12 cellular contexts compared by ENCODE assay signal in the genomic region with DNA sequence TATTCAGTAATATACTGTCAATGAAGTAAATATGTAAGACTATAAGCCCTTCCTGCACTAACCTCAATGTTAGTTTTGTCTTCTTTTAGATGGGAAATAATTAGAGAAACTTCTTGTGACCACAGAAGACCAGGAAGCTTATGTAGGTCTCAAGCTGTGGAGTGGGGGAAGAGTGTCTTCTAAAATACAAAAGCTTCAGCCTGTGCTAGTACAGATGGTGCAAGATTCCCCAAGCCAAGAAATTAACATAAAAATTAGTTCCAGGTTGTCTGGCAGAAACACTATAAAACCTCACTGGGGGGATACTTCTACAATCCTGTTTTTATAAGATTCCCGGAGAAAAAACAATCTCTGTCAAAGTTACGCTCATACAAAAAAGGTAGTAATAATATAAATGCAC.
DNase-seq lines count a peak whose midpoint lies in the region; ATAC-seq, FAIRE-seq and TF ChIP-seq lines count a peak whose summit lies in the region.
"Had no signal": no experiment of that assay in that cellular context is flagged by ENCODE, and none has a peak within 500 bp of the region (broad histone marks: within the 10 kb centered on the region; RNA-seq: fewer than 3 reads in every experiment).

No MANE protein-coding gene starts in this region.

- no peak for FAIRE-seq in kidney (lab: Jason Lieb, UNC)
- FAIRE-seq: K562 had no signal

- DNase-seq in CD4-positive, CD25-positive, alpha-beta regulatory T cell: no peak
- DNase-seq in HL-60 (ENCODE audit: low read depth in 1 of 2, low spot score in 1 of 2): peak in 1 of 2 experiments; percentile 48
- DNase-seq in astrocyte of the cerebellum (ENCODE audit: low read depth): peak; percentile 64
- no peak for DNase-seq in natural killer cell treated with Interleukin-12 subunit alpha and Interleukin-12 subunit beta and Interleukin-15 and Interleukin-18, amount 100 ng/mL, for 72 hours (ENCODE audit: low spot score)
- DNase-seq in kidney: no peak
- no peak for DNase-seq in foreskin keratinocyte
- DNase-seq in EL: no peak
- DNase-seq: mammary epithelial cell, RPMI8226 had no signal

- intact Hi-C loops in kidney (cut with DNase I): no loop called here

- H3K4me3 Mint-ChIP-seq in CD4-positive, CD25-positive, alpha-beta regulatory T cell: peak overlapping the region in 1 of 4 donors; percentile 38
- peak overlapping the region; percentile 28 for H3K4me3 Mint-ChIP-seq in natural killer cell treated with Interleukin-12 subunit alpha and Interleukin-12 subunit beta and Interleukin-15 and Interleukin-18, amount 100 ng/mL, for 72 hours

- H3K36me3 Mint-ChIP-seq in CD4-positive, CD25-positive, alpha-beta regulatory T cell: peaks cover 24% of the 10 kb centered on the region
- peaks cover 24% of the 10 kb centered on the region for H3K36me3 Mint-ChIP-seq in natural killer cell treated with Interleukin-12 subunit alpha and Interleukin-12 subunit beta and Interleukin-15 and Interleukin-18, amount 100 ng/mL, for 72 hours

- no peak overlapping the region for H3K4me3 ChIP-seq in CD4-positive, CD25-positive, alpha-beta regulatory T cell (ENCODE audit: low read depth, low read length)
- no peak overlapping the region for H3K4me3 ChIP-seq in HL-60 (replicated peaks; ENCODE audit: insufficient read depth, low read length)
- no peak overlapping the region for H3K4me3 ChIP-seq in astrocyte of the cerebellum (ENCODE audit: low read depth, low read length)
- H3K4me3 ChIP-seq in kidney (ENCODE audit: low read length in 2 of 2): no peak overlapping the region
- H3K4me3 ChIP-seq: K562 had no signal

- no peak for ATAC-seq in CD4-positive, CD25-positive, alpha-beta regulatory T cell (ENCODE audit: low read depth in 2 of 2)
- ATAC-seq in natural killer cell treated with Interleukin-12 subunit alpha and Interleukin-12 subunit beta and Interleukin-15 and Interleukin-18, amount 100 ng/mL, for 72 hours: no peak
- ATAC-seq in foreskin keratinocyte (no peak), HG02571 (IDR thresholded peaks at IDR 0.05; ENCODE audit: unreplicated experiment) (no peak)
- ATAC-seq: K562 had no signal

- H3K27ac ChIP-seq in CD4-positive, CD25-positive, alpha-beta regulatory T cell (ENCODE audit: insufficient read depth, low read length, poor library complexity, severe bottlenecking): peak overlapping the region; percentile 23
- H3K27ac ChIP-seq in HL-60 (replicated peaks) (peak overlapping the region; percentile 45), kidney (ENCODE audit: low read depth in 2 of 2, low read length in 2 of 2) (no peak overlapping the region), foreskin keratinocyte (no peak overlapping the region)
- H3K27ac ChIP-seq: VCaP had no signal

- no peaks in the 10 kb centered on the region for H3K27me3 ChIP-seq in CD4-positive, CD25-positive, alpha-beta regulatory T cell (ENCODE audit: control insufficient read depth, insufficient read depth, low read length)
- no peaks in the 10 kb centered on the region for H3K27me3 ChIP-seq in HL-60 (ENCODE audit: insufficient read depth, poor library complexity, severe bottlenecking)
- H3K27me3 ChIP-seq in foreskin keratinocyte: no peaks in the 10 kb centered on the region

- peaks cover 35% of the 10 kb centered on the region for H3K4me1 ChIP-seq in CD4-positive, CD25-positive, alpha-beta regulatory T cell (ENCODE audit: control insufficient read depth, insufficient read depth, low read length, poor library complexity, severe bottlenecking)
- no peaks in the 10 kb centered on the region for H3K4me1 ChIP-seq in kidney (ENCODE audit: control insufficient read depth in 1 of 2, insufficient read depth in 1 of 2, low read depth in 1 of 2, low read length in 2 of 2)
- H3K4me1 ChIP-seq in foreskin keratinocyte: no peaks in the 10 kb centered on the region

- TF ChIP-seq CTCF in HL-60 (IDR thresholded peaks at IDR 0.05; ENCODE audit: insufficient read depth, low read length) (no peak), astrocyte of the cerebellum (IDR thresholded peaks at IDR 0.05; ENCODE audit: low read depth, low read length, missing control alignments) (no peak), kidney (IDR thresholded peaks at IDR 0.05; ENCODE audit: borderline replicate concordance, extremely low read depth, insufficient read depth) (no peak), foreskin keratinocyte (conservative IDR thresholded peaks at IDR 0.05) (no peak)

- in situ Hi-C loops in astrocyte of the cerebellum (cut with HindIII; ENCODE audit: low sequenced_read_pairs): no loop called here

- H3K36me3 ChIP-seq in CD4-positive, CD25-positive, alpha-beta regulatory T cell (ENCODE audit: control insufficient read depth, insufficient read depth, low read length): peaks cover 31% of the 10 kb centered on the region
- no peaks in the 10 kb centered on the region for H3K36me3 ChIP-seq in kidney (ENCODE audit: control insufficient read depth in 1 of 2, insufficient read depth in 2 of 2, low read length in 2 of 2)

- no peaks in the 10 kb centered on the region for H3K27me3 Mint-ChIP-seq in CD4-positive, CD25-positive, alpha-beta regulatory T cell
- no peaks in the 10 kb centered on the region for H3K27me3 Mint-ChIP-seq in natural killer cell treated with Interleukin-12 subunit alpha and Interleukin-12 subunit beta and Interleukin-15 and Interleukin-18, amount 100 ng/mL, for 72 hours

- H3K27ac Mint-ChIP-seq in CD4-positive, CD25-positive, alpha-beta regulatory T cell: peak overlapping the region; percentile 32 to 66 (median 50)
- peak overlapping the region; percentile 79 to 93 for H3K27ac Mint-ChIP-seq in natural killer cell treated with Interleukin-12 subunit alpha and Interleukin-12 subunit beta and Interleukin-15 and Interleukin-18, amount 100 ng/mL, for 72 hours

- H3K4me1 Mint-ChIP-seq in CD4-positive, CD25-positive, alpha-beta regulatory T cell: peaks cover 25 to 70% (median 49%) of the 10 kb centered on the region in 4 donors
- peaks cover 37 to 51% of the 10 kb centered on the region in 2 donors for H3K4me1 Mint-ChIP-seq in natural killer cell treated with Interleukin-12 subunit alpha and Interleukin-12 subunit beta and Interleukin-15 and Interleukin-18, amount 100 ng/mL, for 72 hours (ENCODE audit: low read depth in 2 of 2)

- H3K9ac ChIP-seq in kidney (ENCODE audit: low read length in 2 of 2): no peak overlapping the region

- peaks cover 0 to 4% of the 10 kb centered on the region in 2 experiments for H3K9me3 ChIP-seq in CD4-positive, CD25-positive, alpha-beta regulatory T cell (ENCODE audit: control insufficient read depth in 2 of 2, low read length in 2 of 2)
- H3K9me3 ChIP-seq in kidney (ENCODE audit: control insufficient read depth in 1 of 2, low read length in 2 of 2): peaks cover 0 to 2% of the 10 kb centered on the region in 2 donors

- H3K9me3 Mint-ChIP-seq in CD4-positive, CD25-positive, alpha-beta regulatory T cell: peaks cover 0 to 6% (median 0%) of the 10 kb centered on the region in 7 donors
- peaks cover 3% of the 10 kb centered on the region for H3K9me3 Mint-ChIP-seq in natural killer cell treated with Interleukin-12 subunit alpha and Interleukin-12 subunit beta and Interleukin-15 and Interleukin-18, amount 100 ng/mL, for 72 hours

Comparison
In these comparisons a context has a peak if more than half of its experiments do, and no peak if none do; other contexts are left out.
1. H3K27ac ChIP-seq: peak in CD4-positive, CD25-positive, alpha-beta regulatory T cell (single experiment) and HL-60 (single experiment); none in kidney (0 of 2) and foreskin keratinocyte (single experiment).